In the genomic region with DNA sequence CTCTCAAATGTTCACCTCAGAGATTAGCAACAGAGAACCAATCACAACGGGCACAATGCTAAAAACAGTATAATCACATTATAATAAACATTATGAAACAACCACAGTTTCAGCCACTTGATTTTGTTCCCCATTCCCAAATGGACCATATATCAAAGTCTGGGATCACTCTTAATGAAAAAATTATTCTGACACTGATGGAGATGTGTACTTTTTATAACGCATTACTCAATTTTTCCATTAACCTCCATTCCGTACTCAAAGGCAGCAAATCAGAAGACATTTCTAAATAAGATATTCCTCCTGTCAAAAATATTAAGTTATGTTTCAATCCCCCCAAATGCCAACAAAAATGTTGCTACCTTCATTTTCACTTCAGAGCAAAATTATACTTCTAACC, we compare ENCODE assay signal across 10 cellular contexts. TPM values are rescaled to one million over a fixed set of nuclear protein-coding genes. Genes with fewer than 3 reads are reported as not detected.
DNase-seq lines count a peak whose midpoint lies in the region; ATAC-seq and TF ChIP-seq lines count a peak whose summit lies in the region.
"Had no signal": no experiment of that assay in that cellular context is flagged by ENCODE, and none has a peak within 500 bp of the region (broad histone marks: within the 10 kb centered on the region; RNA-seq: fewer than 3 reads in every experiment).

No MANE protein-coding gene starts in this region.

- H3K9me3 ChIP-seq in NT2/D1 (ENCODE audit: insufficient read depth, low read length): no peaks in the 10 kb centered on the region
- no peaks in the 10 kb centered on the region for H3K9me3 ChIP-seq in duodenal mucosa (ENCODE audit: control insufficient read depth in 1 of 2, low read length in 2 of 2)
- no peaks in the 10 kb centered on the region for H3K9me3 ChIP-seq in neural progenitor cell (ENCODE audit: low read depth)

- H3K27me3 ChIP-seq in NT2/D1 (ENCODE audit: insufficient read depth, insufficient read length) (no peaks in the 10 kb centered on the region), duodenal mucosa (ENCODE audit: control insufficient read depth in 1 of 2, insufficient read depth in 2 of 2, low read length in 2 of 2) (no peaks in the 10 kb centered on the region), neural progenitor cell (no peaks in the 10 kb centered on the region)

- H3K36me3 ChIP-seq in NT2/D1 (ENCODE audit: insufficient read depth, insufficient read length, low read length) (peaks cover 13% of the 10 kb centered on the region), duodenal mucosa (ENCODE audit: control insufficient read depth in 1 of 2, insufficient read depth in 2 of 2, low read length in 2 of 2) (no peaks in the 10 kb centered on the region), neural progenitor cell (no peaks in the 10 kb centered on the region)

- H3K4me2 ChIP-seq in neural progenitor cell: peak overlapping the region; percentile 98

- H3F3A ChIP-seq in neural progenitor cell (ENCODE audit: low read depth): peaks cover 10% of the 10 kb centered on the region

- CTCF ChIA-PET in Calu3 (lab: Charles Lee): interaction anchor here (1.1 to 1.5 kb wide), 2 partner anchors 43 to 356 kb away, joined by 3 to 5 read pairs; no protein-coding TSS in a partner anchor

- BruUV-seq in Calu3 (replicated peaks; lab: Mats Ljungman, UMichigan): no TSS peak

- H3K27ac Mint-ChIP-seq in Calu3 (ENCODE audit: unreplicated experiment) (peak overlapping the region; percentile 76), neural progenitor cell (no peak overlapping the region)

- H3K4me3 ChIP-seq in NT2/D1 (ENCODE audit: insufficient read length, low read depth): peak overlapping the region; percentile 6
- peak overlapping the region; percentile 41 to 80 for H3K4me3 ChIP-seq in duodenal mucosa (ENCODE audit: low read depth in 1 of 2, low read length in 2 of 2)
- H3K4me3 ChIP-seq in neural progenitor cell: peak overlapping the region; percentile 77

- H3K4me3 Mint-ChIP-seq in Calu3 (ENCODE audit: low read depth, unreplicated experiment): peak overlapping the region; percentile 98
- H3K4me3 Mint-ChIP-seq in neural progenitor cell: peak overlapping the region; percentile 97

- H3K9ac ChIP-seq in NT2/D1 (ENCODE audit: insufficient read length, low read depth) (no peak overlapping the region), duodenal mucosa (ENCODE audit: low read depth in 1 of 2, low read length in 2 of 2) (peak overlapping the region; percentile 9 to 29), neural progenitor cell (peak overlapping the region; percentile 97)

- H3K4me1 ChIP-seq in NT2/D1 (ENCODE audit: insufficient read depth, insufficient read length) (no peaks in the 10 kb centered on the region), duodenal mucosa (ENCODE audit: control insufficient read depth in 1 of 2, insufficient read depth in 2 of 2, low read length in 2 of 2) (peaks cover 42 to 52% of the 10 kb centered on the region in 2 donors), neural progenitor cell (peaks cover 26% of the 10 kb centered on the region)

- intact Hi-C loops in Calu3 (cut with micrococcal nuclease; ENCODE audit: unreplicated experiment): loop anchor here (2.0 to 10.0 kb wide), 3 partner anchors 45 to 147 kb away; a partner anchor contains a TSS

- peaks cover 63% of the 10 kb centered on the region for H3K36me3 Mint-ChIP-seq in Calu3 (ENCODE audit: insufficient read depth, unreplicated experiment)
- peaks cover 30% of the 10 kb centered on the region for H3K36me3 Mint-ChIP-seq in neural progenitor cell

- TF ChIP-seq CTCF in Calu3 (IDR thresholded peaks at IDR 0.05; ENCODE audit: unreplicated experiment): no peak
- no peak for TF ChIP-seq CTCF in neural progenitor cell (IDR thresholded peaks at IDR 0.05)

- H3K79me2 ChIP-seq in neural progenitor cell (ENCODE audit: low read depth): peaks cover 78% of the 10 kb centered on the region

- DNase-seq in Calu3 (no peak), NT2/D1 (ENCODE audit: low read depth, low spot score) (no peak), neural progenitor cell (ENCODE audit: low spot score) (no peak), NCI-H69 (lab: John Stamatoyannopoulos, UW) (no peak), T1000 (lab: John Stamatoyannopoulos, UW) (no peak)
- DNase-seq: activated CD8-positive, alpha-beta memory T cell treated with anti-CD3 and anti-CD28 coated beads, Interleukin-2, amount 50 U/mL, for 4 hours; NCI-H510A had no signal

- H3K27me3 Mint-ChIP-seq in Calu3 (ENCODE audit: unreplicated experiment) (no peaks in the 10 kb centered on the region), neural progenitor cell (ENCODE audit: insufficient read depth, low read depth) (peaks cover 5% of the 10 kb centered on the region)

- H2AFZ ChIP-seq in neural progenitor cell (replicated peaks): no peak overlapping the region

- H3K9me3 Mint-ChIP-seq in Calu3 (ENCODE audit: low read depth, unreplicated experiment) (no peaks in the 10 kb centered on the region), neural progenitor cell (peaks cover 21% of the 10 kb centered on the region)

- H3K27ac ChIP-seq in duodenal mucosa (ENCODE audit: low read depth, low read length) (no peak overlapping the region), neural progenitor cell (no peak overlapping the region)

- H4K20me1 ChIP-seq in neural progenitor cell (ENCODE audit: low read depth): peaks cover 74% of the 10 kb centered on the region

- ATAC-seq in HG03439 (IDR thresholded peaks at IDR 0.05; ENCODE audit: unreplicated experiment): no peak
- ATAC-seq in GM18517 (IDR thresholded peaks at IDR 0.05; ENCODE audit: unreplicated experiment): no peak

- H3K4me1 Mint-ChIP-seq in Calu3 (ENCODE audit: low read depth, unreplicated experiment): peaks cover 59% of the 10 kb centered on the region
- peaks cover 25% of the 10 kb centered on the region for H3K4me1 Mint-ChIP-seq in neural progenitor cell

RNA-seq across cellular contexts. Expression of a gene that starts 2.8 kb away (rescaled TPM):
- total RNA-seq in Calu3 (2022): 458 and 505 TPM in 2 replicates
- 140 and 189 TPM in 2 replicates for total RNA-seq in neural progenitor cell (ENCODE audit: low replicate concordance)

RNA-seq across cellular contexts. Expression of a gene that starts 2.8 kb away (rescaled TPM):
- total RNA-seq in Calu3 (2022) (125 and 133 TPM in 2 replicates), neural progenitor cell (ENCODE audit: low replicate concordance) (82.8 and 112 TPM in 2 replicates)

RNA-seq across cellular contexts. Expression of a gene that starts 37.2 kb away (rescaled TPM):
- total RNA-seq in Calu3 (2022) (44.6 and 53.0 TPM in 2 replicates), neural progenitor cell (ENCODE audit: low replicate concordance) (21.7 and 29.3 TPM in 2 replicates)

RNA-seq across cellular contexts. Expression of a gene that starts 37.3 kb away (rescaled TPM):
- total RNA-seq in Calu3 (2022): 230 and 267 TPM in 2 replicates
- 135 and 253 TPM in 2 replicates for total RNA-seq in neural progenitor cell (ENCODE audit: low replicate concordance)

RNA-seq across cellular contexts. Expression of a gene that starts 46.3 kb away (rescaled TPM):
- 7.7 and 15.9 TPM in 2 replicates for total RNA-seq in Calu3 (2022)
- total RNA-seq in neural progenitor cell (ENCODE audit: low replicate concordance): 3.3 and 6.9 TPM in 2 replicates

Comparison
In these comparisons a context has a peak if more than half of its experiments do, and no peak if none do; other contexts are left out.
1. H3K4me3 ChIP-seq: peak in every context shown above with its lines; median percentile 77 in neural progenitor cell; 60 in duodenal mucosa; 6 in NT2/D1.